ENCODE assay signal across 8 cellular contexts in the genomic region with DNA sequence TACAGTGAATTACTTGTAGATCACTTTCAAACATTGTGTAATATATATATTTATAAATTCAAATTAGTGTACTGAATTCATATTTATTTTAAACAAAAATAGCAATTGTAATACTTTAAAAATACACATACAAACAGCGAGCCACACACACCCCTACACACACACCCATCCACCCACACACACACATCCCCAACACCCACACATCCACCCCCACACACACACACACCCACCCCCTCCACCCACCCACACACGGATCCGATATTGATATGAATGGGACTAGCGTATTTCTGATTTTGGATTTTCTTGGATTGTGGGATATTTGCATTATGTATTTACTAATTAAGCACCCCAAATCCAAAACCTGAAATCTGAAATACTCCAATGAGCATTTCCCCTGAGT.
"Had no signal": no experiment of that assay in that cellular context is flagged by ENCODE, and none has a peak within 500 bp of the region (broad histone marks: within the 10 kb centered on the region; RNA-seq: fewer than 3 reads in every experiment).

No MANE protein-coding gene starts in this region.

- DNase-seq: GDM1, GF-D8 had no signal

- H3K4me3 ChIP-seq: GM12878 had no signal

- ATAC-seq: GM12878 had no signal

- FAIRE-seq: G401.6, GM12878, GM12891, GM12892, GM18507, GM19239 had no signal
